8 cellular contexts compared by ENCODE assay signal in genomic region chr17:79930077-79930785, GRCh38.
DNase-seq lines count a peak whose midpoint lies in the region; ATAC-seq and TF ChIP-seq lines count a peak whose summit lies in the region.

No MANE protein-coding gene starts in this region.

- no peak for ATAC-seq in HG02763 (IDR thresholded peaks at IDR 0.05; ENCODE audit: unreplicated experiment)

- 1% methylated on average over 58 of the region's 58 CpGs for WGBS in HUES64
- WGBS in lower leg skin, 2 donors, result 0 to 1% methylated on average over 36 of the region's 58 CpGs

- H3K36me3 ChIP-seq in BJ (ENCODE audit: control insufficient read depth, insufficient read depth, low read length) (no peaks in the 10 kb centered on the region), HUES64 (ENCODE audit: insufficient read depth, low read length) (no peaks in the 10 kb centered on the region), duodenal mucosa (ENCODE audit: control insufficient read depth in 1 of 2, insufficient read depth in 2 of 2, low read length in 2 of 2) (no peaks in the 10 kb centered on the region)

- H3K4me3 ChIP-seq in BJ (ENCODE audit: low read depth, low read length) (peak overlapping the region; percentile 14; the same call in 1 of the 2 replicates), HUES64 (ENCODE audit: low read length) (peak overlapping the region; percentile 61), duodenal mucosa (ENCODE audit: low read depth in 1 of 2, low read length in 2 of 2) (peak overlapping the region; percentile 43 to 46), lower leg skin (ENCODE audit: low read depth, poor library complexity, severe bottlenecking) (no peak overlapping the region)

- H3K27me3 ChIP-seq in BJ (ENCODE audit: control insufficient read depth, insufficient read depth, low read length) (peaks cover 25% of the 10 kb centered on the region), HUES64 (ENCODE audit: insufficient read depth, low read length) (peaks cover 21% of the 10 kb centered on the region), duodenal mucosa (ENCODE audit: control insufficient read depth in 1 of 2, insufficient read depth in 2 of 2, low read length in 2 of 2) (peaks cover 0 to 4% of the 10 kb centered on the region in 2 donors)

- no peak overlapping the region for H3K27ac Mint-ChIP-seq in nephron progenitor cell

- H3K9me3 Mint-ChIP-seq in nephron progenitor cell, result no peaks in the 10 kb centered on the region

- intact Hi-C loops in lower leg skin (cut with DNase I; ENCODE audit: low total_unique reads), result no loop called here

- no peaks in the 10 kb centered on the region for H3K36me3 Mint-ChIP-seq in nephron progenitor cell (ENCODE audit: low read depth)

- peaks cover 60% of the 10 kb centered on the region for H3K27me3 Mint-ChIP-seq in nephron progenitor cell (ENCODE audit: low read depth, poor library complexity)

- POLR2A ChIA-PET in BJ (lab: Charles Lee), result no interaction called here

- H3K4me1 ChIP-seq in HUES64 (ENCODE audit: insufficient read depth, low read length) (peaks cover 10% of the 10 kb centered on the region), duodenal mucosa (ENCODE audit: control insufficient read depth in 1 of 2, insufficient read depth in 2 of 2, low read length in 2 of 2) (peaks cover 59 to 63% of the 10 kb centered on the region in 2 donors)

- peaks cover 44% of the 10 kb centered on the region for H3K4me1 Mint-ChIP-seq in nephron progenitor cell

- TF ChIP-seq CTCF in BJ (IDR thresholded peaks at IDR 0.05; ENCODE audit: insufficient read depth, low read depth, low read length) (no peak), nephron progenitor cell (IDR thresholded peaks at IDR 0.05) (no peak), lower leg skin (IDR thresholded peaks at IDR 0.05) (no peak)

- H3K9me3 ChIP-seq in HUES64 (ENCODE audit: insufficient read depth, low read depth, low read length) (no peaks in the 10 kb centered on the region), duodenal mucosa (ENCODE audit: control insufficient read depth in 1 of 2, low read length in 2 of 2) (no peaks in the 10 kb centered on the region)

- peak overlapping the region; percentile 64 for H3K4me3 Mint-ChIP-seq in nephron progenitor cell

- DNase-seq in BJ (ENCODE audit: low read depth) (no peak), nephron progenitor cell (no peak), AML-193 (lab: John Stamatoyannopoulos, UW) (no peak), SKM-1 treated with dmso at 0.1 percent for 144 hours (lab: John Stamatoyannopoulos, UW; ENCODE audit: unreplicated experiment) (no peak), lower leg skin (ENCODE audit: low spot score in 2 of 2) (no peak)

- peak overlapping the region; percentile 61 for H3K9ac ChIP-seq in HUES64 (ENCODE audit: low read depth, low read length)
- peak overlapping the region; percentile 38 to 62 for H3K9ac ChIP-seq in duodenal mucosa (ENCODE audit: low read depth in 1 of 2, low read length in 2 of 2)

- no peak for TF ChIP-seq POLR2A in lower leg skin (IDR thresholded peaks at IDR 0.05)

- CTCF ChIA-PET in BJ (lab: Yijun Ruan, JAX), result no interaction called here

- H3K27ac ChIP-seq in HUES64 (ENCODE audit: low read depth, low read length) (peak overlapping the region; percentile 55; the same call in 1 of the 2 replicates), duodenal mucosa (ENCODE audit: low read depth, low read length) (no peak overlapping the region)
